In the genomic region with DNA sequence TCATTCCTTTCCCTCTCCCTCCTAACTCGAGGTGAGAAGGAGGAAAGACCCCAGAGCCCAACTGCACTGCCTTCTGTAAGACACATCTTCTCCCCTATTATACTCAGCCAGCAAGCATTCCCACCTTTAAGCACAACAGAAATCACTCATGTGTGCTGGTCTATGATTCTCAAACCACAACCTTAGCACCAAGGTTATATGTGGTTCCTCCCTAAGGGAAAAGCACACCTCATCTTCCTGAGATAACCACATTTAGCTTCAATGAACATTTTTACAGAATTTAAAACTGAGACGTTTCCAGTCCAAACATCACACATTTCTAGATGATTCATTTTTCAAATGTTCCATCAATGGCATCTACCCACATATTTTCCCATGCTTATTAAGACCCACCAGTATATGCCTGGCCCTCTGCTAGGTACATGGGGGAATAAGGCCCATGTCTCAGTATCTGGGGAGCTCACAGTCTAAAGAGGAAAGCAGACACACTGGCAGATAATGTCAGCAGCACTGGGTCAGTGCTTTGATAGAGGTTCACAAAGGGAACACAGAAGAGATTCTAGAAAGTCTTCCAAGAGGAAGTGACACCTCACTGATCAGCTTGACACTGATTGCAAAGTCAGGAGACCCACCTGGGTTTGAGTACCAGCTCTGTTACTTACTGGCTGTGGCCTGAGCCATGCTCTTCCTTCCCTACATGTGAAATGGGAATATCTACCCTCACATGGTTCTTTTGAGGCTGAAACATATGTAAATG, we compare ENCODE assay signal across 15 cellular contexts.
DNase-seq lines count a peak whose midpoint lies in the region; ATAC-seq and TF ChIP-seq lines count a peak whose summit lies in the region.
"Had no signal": no experiment of that assay in that cellular context is flagged by ENCODE, and none has a peak within 500 bp of the region (broad histone marks: within the 10 kb centered on the region; RNA-seq: fewer than 3 reads in every experiment).

No MANE protein-coding gene starts in this region.

- H3K9me3 Mint-ChIP-seq in activated T-cell treated with anti-CD3 and anti-CD28 coated beads, Interleukin-2, amount 50 U/mL, for 24 hours = peaks cover 2% of the 10 kb centered on the region
- H3K9me3 Mint-ChIP-seq in activated T-cell treated with anti-CD3 and anti-CD28 coated beads, Interleukin-2, amount 50 U/mL, for 72 hours = no peaks in the 10 kb centered on the region
- H3K9me3 Mint-ChIP-seq in stimulated activated memory B cell treated with anti-CD40 and anti-IgM and Interleukin-4, amounts not matched to agents 10 μg/mL and 1 μg/mL and 100 μg/mL, for 72 hours = peaks cover 3% of the 10 kb centered on the region
- H3K9me3 Mint-ChIP-seq in osteocyte (ENCODE audit: unreplicated experiment) = peaks cover 3% of the 10 kb centered on the region

- no peak for DNase-seq in activated T-cell treated with anti-CD3 and anti-CD28 coated beads, Interleukin-2, amount 50 U/mL, for 24 hours
- DNase-seq in activated T-cell treated with anti-CD3 and anti-CD28 coated beads for 4 hours (no peak), NCI-H2227 (lab: John Stamatoyannopoulos, UW; ENCODE audit: unreplicated experiment) (no peak), osteocyte (ENCODE audit: extremely low spot score, unreplicated experiment) (no peak), GM13977 (ENCODE audit: low spot score) (no peak)
- no peak for DNase-seq in activated T-cell treated with anti-CD3 and anti-CD28 coated beads, Interleukin-2, amount 50 U/mL, for 72 hours
- DNase-seq: erythroblast; MV-4-11; NCI-H524 treated with DMSO at 0.1 percent for 48 hours; occipital lobe; stimulated activated CD4-positive, alpha-beta T cell treated with anti-CD3 and anti-CD28 coated beads, Interleukin-12 subunit alpha, Interleukin-12 subunit beta, amount 100 ng/mL, for 4 hours had no signal

- peaks cover 70% of the 10 kb centered on the region for H3K4me1 Mint-ChIP-seq in activated T-cell treated with anti-CD3 and anti-CD28 coated beads, Interleukin-2, amount 50 U/mL, for 24 hours (ENCODE audit: low read depth)
- peaks cover 50% of the 10 kb centered on the region for H3K4me1 Mint-ChIP-seq in activated T-cell treated with anti-CD3 and anti-CD28 coated beads, Interleukin-2, amount 50 U/mL, for 72 hours (ENCODE audit: low read depth)
- H3K4me1 Mint-ChIP-seq in stimulated activated memory B cell treated with anti-CD40 and anti-IgM and Interleukin-4, amounts not matched to agents 10 μg/mL and 1 μg/mL and 100 μg/mL, for 72 hours = peaks cover 52% of the 10 kb centered on the region
- H3K4me1 Mint-ChIP-seq in osteocyte (ENCODE audit: unreplicated experiment) = peaks cover 14% of the 10 kb centered on the region

- TF ChIP-seq CTCF in osteocyte (IDR thresholded peaks at IDR 0.05) (no peak), GM13977 (IDR thresholded peaks at IDR 0.05; ENCODE audit: extremely low read depth, insufficient read depth, missing control alignments) (no peak)

- no peaks in the 10 kb centered on the region for H3K27me3 Mint-ChIP-seq in activated T-cell treated with anti-CD3 and anti-CD28 coated beads, Interleukin-2, amount 50 U/mL, for 24 hours
- H3K27me3 Mint-ChIP-seq in activated T-cell treated with anti-CD3 and anti-CD28 coated beads, Interleukin-2, amount 50 U/mL, for 72 hours (ENCODE audit: low read depth) = no peaks in the 10 kb centered on the region
- H3K27me3 Mint-ChIP-seq in stimulated activated memory B cell treated with anti-CD40 and anti-IgM and Interleukin-4, amounts not matched to agents 10 μg/mL and 1 μg/mL and 100 μg/mL, for 72 hours = no peaks in the 10 kb centered on the region
- no peaks in the 10 kb centered on the region for H3K27me3 Mint-ChIP-seq in osteocyte (ENCODE audit: unreplicated experiment)

- H3K27ac Mint-ChIP-seq in activated T-cell treated with anti-CD3 and anti-CD28 coated beads, Interleukin-2, amount 50 U/mL, for 24 hours = peak overlapping the region; percentile 68
- H3K27ac Mint-ChIP-seq in activated T-cell treated with anti-CD3 and anti-CD28 coated beads, Interleukin-2, amount 50 U/mL, for 72 hours = peak overlapping the region; percentile 20
- peak overlapping the region; percentile 23 for H3K27ac Mint-ChIP-seq in stimulated activated memory B cell treated with anti-CD40 and anti-IgM and Interleukin-4, amounts not matched to agents 10 μg/mL and 1 μg/mL and 100 μg/mL, for 72 hours
- no peak overlapping the region for H3K27ac Mint-ChIP-seq in osteocyte (ENCODE audit: unreplicated experiment)
- H3K27ac Mint-ChIP-seq: WTC11 had no signal

- peak overlapping the region; percentile 1 for H3K4me3 Mint-ChIP-seq in activated T-cell treated with anti-CD3 and anti-CD28 coated beads, Interleukin-2, amount 50 U/mL, for 24 hours
- peak overlapping the region in 1 of 2 donors; percentile 10 for H3K4me3 Mint-ChIP-seq in activated T-cell treated with anti-CD3 and anti-CD28 coated beads, Interleukin-2, amount 50 U/mL, for 72 hours
- no peak overlapping the region for H3K4me3 Mint-ChIP-seq in stimulated activated memory B cell treated with anti-CD40 and anti-IgM and Interleukin-4, amounts not matched to agents 10 μg/mL and 1 μg/mL and 100 μg/mL, for 72 hours
- H3K4me3 Mint-ChIP-seq in osteocyte (ENCODE audit: unreplicated experiment) = no peak overlapping the region
- H3K4me3 Mint-ChIP-seq: WTC11 had no signal

- ATAC-seq in HG03159 (IDR thresholded peaks at IDR 0.05; ENCODE audit: unreplicated experiment) = peak; percentile 63
- ATAC-seq in activated T-cell treated with anti-CD3 and anti-CD28 coated beads, Interleukin-2, amount 50 U/mL, for 72 hours (replicated peaks in 1 of 2) = peak in 1 of 2 donors; percentile 34
- peak; percentile 86 for ATAC-seq in stimulated activated memory B cell treated with anti-CD40 and anti-IgM and Interleukin-4, amounts not matched to agents 10 μg/mL and 1 μg/mL and 100 μg/mL, for 72 hours
- ATAC-seq: A549, WTC11 had no signal

- in situ Hi-C loops in GM13977 (cut with MboI; ENCODE audit: low pct_unique_long_range_greater_than_20kb, low sequenced_read_pairs, unreplicated experiment) = no loop called here

- H3K36me3 Mint-ChIP-seq in activated T-cell treated with anti-CD3 and anti-CD28 coated beads, Interleukin-2, amount 50 U/mL, for 24 hours (ENCODE audit: low read depth) = peaks cover 17% of the 10 kb centered on the region
- H3K36me3 Mint-ChIP-seq in activated T-cell treated with anti-CD3 and anti-CD28 coated beads, Interleukin-2, amount 50 U/mL, for 72 hours (ENCODE audit: insufficient read depth in 2 of 2) = peaks cover 0 to 2% of the 10 kb centered on the region in 2 donors
- H3K36me3 Mint-ChIP-seq in stimulated activated memory B cell treated with anti-CD40 and anti-IgM and Interleukin-4, amounts not matched to agents 10 μg/mL and 1 μg/mL and 100 μg/mL, for 72 hours = peaks cover 18% of the 10 kb centered on the region
- peaks cover 17% of the 10 kb centered on the region for H3K36me3 Mint-ChIP-seq in osteocyte (ENCODE audit: unreplicated experiment)
